11 cellular contexts compared by ENCODE assay signal in genomic region chr5:116681334-116682013, GRCh38.
DNase-seq lines count a peak whose midpoint lies in the region; ATAC-seq, FAIRE-seq and TF ChIP-seq lines count a peak whose summit lies in the region.
"Had no signal": no experiment of that assay in that cellular context is flagged by ENCODE, and none has a peak within 500 bp of the region (broad histone marks: within the 10 kb centered on the region; RNA-seq: fewer than 3 reads in every experiment).

No MANE protein-coding gene starts in this region.

- no peak overlapping the region for H3K9ac ChIP-seq in neural progenitor cell

- peaks cover 8% of the 10 kb centered on the region for H3K9me3 Mint-ChIP-seq in neural progenitor cell
- H3K9me3 Mint-ChIP-seq: nephron had no signal

- no peak overlapping the region for H3K27ac Mint-ChIP-seq in neural progenitor cell

- no peaks in the 10 kb centered on the region for H3K9me3 ChIP-seq in neural progenitor cell (ENCODE audit: low read depth)

- H2AFZ ChIP-seq in neural progenitor cell (replicated peaks) = peak overlapping the region; percentile 50

- peaks cover 25% of the 10 kb centered on the region for H3K4me1 Mint-ChIP-seq in neural progenitor cell

- H4K20me1 ChIP-seq in neural progenitor cell (ENCODE audit: low read depth) = no peaks in the 10 kb centered on the region

- no peak for DNase-seq in neural progenitor cell (ENCODE audit: low spot score)
- no peak for DNase-seq in HuH-7 (ENCODE audit: low spot score)
- no peak for DNase-seq in medulla oblongata (ENCODE audit: extremely low spot score)
- no peak for DNase-seq in RCC 7860 (ENCODE audit: low spot score)
- DNase-seq in mucosa of gallbladder (ENCODE audit: low spot score) = no peak
- DNase-seq: NCI-H1092 treated with DMSO at 0.1 percent for 48 hours had no signal

- FAIRE-seq in RCC 7860 (lab: Jason Lieb, UNC) = no peak
- FAIRE-seq: D721Med had no signal

- H3K36me3 ChIP-seq in neural progenitor cell = no peaks in the 10 kb centered on the region

- ATAC-seq in GM18873 (IDR thresholded peaks at IDR 0.05; ENCODE audit: low FRiP score, unreplicated experiment) = peak; percentile 99
- peak; percentile 98 for ATAC-seq in GM21717 (IDR thresholded peaks at IDR 0.05; ENCODE audit: unreplicated experiment)
- ATAC-seq in HG03175 (IDR thresholded peaks at IDR 0.05; ENCODE audit: unreplicated experiment) = peak; percentile 95

- H3K79me2 ChIP-seq in neural progenitor cell (ENCODE audit: low read depth) = no peaks in the 10 kb centered on the region

- no peak overlapping the region for H3K4me2 ChIP-seq in neural progenitor cell

- peaks cover 11% of the 10 kb centered on the region for H3K27me3 Mint-ChIP-seq in neural progenitor cell (ENCODE audit: insufficient read depth, low read depth)

- no peak for TF ChIP-seq CTCF in neural progenitor cell (IDR thresholded peaks at IDR 0.05)

- no peak overlapping the region for H3K4me3 Mint-ChIP-seq in neural progenitor cell
- H3K4me3 Mint-ChIP-seq: nephron had no signal

- no peak overlapping the region for H3K4me3 ChIP-seq in neural progenitor cell

- no peak overlapping the region for H3K27ac ChIP-seq in neural progenitor cell

- peaks cover 22% of the 10 kb centered on the region for H3K4me1 ChIP-seq in neural progenitor cell

- no peaks in the 10 kb centered on the region for H3K36me3 Mint-ChIP-seq in neural progenitor cell

- H3F3A ChIP-seq in neural progenitor cell (ENCODE audit: low read depth) = peaks cover 4% of the 10 kb centered on the region

- no peaks in the 10 kb centered on the region for H3K27me3 ChIP-seq in neural progenitor cell
